In genomic region chr16:89324056-89325010, GRCh38 we compare ENCODE assay signal across 8 cellular contexts.
DNase-seq lines count a peak whose midpoint lies in the region; ATAC-seq, FAIRE-seq and TF ChIP-seq lines count a peak whose summit lies in the region.

No MANE protein-coding gene starts in this region.

- FAIRE-seq in GM12892 (lab: Jason Lieb, UNC), result peak; percentile 89

- no peak for TF ChIP-seq CTCF in mucosa of descending colon (IDR thresholded peaks at IDR 0.05)
- no peak for TF ChIP-seq CTCF in tibial nerve (IDR thresholded peaks at IDR 0.05)

- 86 to 89% methylated on average over 32 of the region's 32 CpGs for WGBS in tibial nerve, 2 donors

- DNase-seq in GM12892 (ENCODE audit: insufficient read length) (peak; percentile 65), mucosa of descending colon (peak in 2 of 3 donors; percentile 26 to 43), NCI-H1930 (lab: John Stamatoyannopoulos, UW) (no peak), tibial nerve (ENCODE audit: low spot score in 2 of 2) (no peak), HuH-7.5 (ENCODE audit: low spot score) (no peak)
- DNase-seq in activated naive CD4-positive, alpha-beta T cell treated with anti-CD3 and anti-CD28 coated beads, Interleukin-2, amount 50 U/mL, for 16 hours, result peak; percentile 70

- no peaks in the 10 kb centered on the region for H3K36me3 ChIP-seq in mucosa of descending colon (ENCODE audit: low read depth)
- H3K36me3 ChIP-seq in tibial nerve, result no peaks in the 10 kb centered on the region

- intact Hi-C loops in mucosa of descending colon (cut with DNase I, micrococcal nuclease), result no loop called here

- no peak for TF ChIP-seq EP300 in tibial nerve (IDR thresholded peaks at IDR 0.05)

- H3K9me3 ChIP-seq in mucosa of descending colon (no peaks in the 10 kb centered on the region), tibial nerve (no peaks in the 10 kb centered on the region)

- H3K4me3 ChIP-seq in mucosa of descending colon (no peak overlapping the region), tibial nerve (no peak overlapping the region)

- H3K4me1 ChIP-seq in mucosa of descending colon (ENCODE audit: low read depth), result peaks cover 53% of the 10 kb centered on the region
- H3K4me1 ChIP-seq in tibial nerve, result peaks cover 0 to 95% (median 62%) of the 10 kb centered on the region in 4 donors

- TF ChIP-seq POLR2A in GM12892 (IDR thresholded peaks at IDR 0.05; ENCODE audit: low read depth, low read length), result no peak
- no peak for TF ChIP-seq POLR2A in tibial nerve (IDR thresholded peaks at IDR 0.05)

- peak overlapping the region in 1 of 4 donors; percentile 11 for H3K27ac ChIP-seq in tibial nerve

- peak; percentile 45 for ATAC-seq in HG03108 (IDR thresholded peaks at IDR 0.05; ENCODE audit: unreplicated experiment)
- no peak for ATAC-seq in mucosa of descending colon
- no peak for ATAC-seq in esophagus mucosa

- no peaks in the 10 kb centered on the region for H3K27me3 ChIP-seq in tibial nerve

Comparison
In these comparisons a context has a peak if more than half of its experiments do, and no peak if none do; other contexts are left out.
1. DNase-seq: peak in GM12892 (single experiment), activated naive CD4-positive, alpha-beta T cell treated with anti-CD3 and anti-CD28 coated beads, Interleukin-2, amount 50 U/mL, for 16 hours (single experiment) and mucosa of descending colon (2 of 3); none in NCI-H1930 (0 of 2), tibial nerve (0 of 2) and HuH-7.5 (single experiment).